ENCODE assay signal across 10 cellular contexts in genomic region chr15:67140078-67140833, GRCh38.
DNase-seq lines count a peak whose midpoint lies in the region; ATAC-seq and TF ChIP-seq lines count a peak whose summit lies in the region.
"Had no signal": no experiment of that assay in that cellular context is flagged by ENCODE, and none has a peak within 500 bp of the region (broad histone marks: within the 10 kb centered on the region; RNA-seq: fewer than 3 reads in every experiment).

No MANE protein-coding gene starts in this region.

- H3K9me2 ChIP-seq in OCI-LY1 (ENCODE audit: low read depth, low read length), result no peaks in the 10 kb centered on the region

- no peaks in the 10 kb centered on the region for H3K27me3 ChIP-seq in OCI-LY1 (ENCODE audit: insufficient read depth, low read length)
- H3K27me3 ChIP-seq in A673 (replicated peaks; ENCODE audit: insufficient read depth, low read depth, low read length, poor library complexity), result no peaks in the 10 kb centered on the region

- H3K36me3 Mint-ChIP-seq in neural crest cell (ENCODE audit: low read depth), result no peaks in the 10 kb centered on the region

- ATAC-seq in GM19468 (IDR thresholded peaks at IDR 0.05; ENCODE audit: extremely low read depth, unreplicated experiment) (peak; percentile 31), GM21786 (IDR thresholded peaks at IDR 0.05; ENCODE audit: unreplicated experiment) (no peak)
- ATAC-seq: HCT116 had no signal

- peaks cover 100% of the 10 kb centered on the region for H3K4me1 ChIP-seq in OCI-LY1 (ENCODE audit: insufficient read depth, low read length, severe bottlenecking)
- peaks cover 40% of the 10 kb centered on the region for H3K4me1 ChIP-seq in A673 (ENCODE audit: insufficient read depth, low read length, poor library complexity, severe bottlenecking)

- H3K4me2 ChIP-seq in OCI-LY1 (ENCODE audit: low read length), result peak overlapping the region; percentile 35

- DNase-seq in neural crest cell (ENCODE audit: low read depth, low spot score) (no peak), Kasumi-1 (lab: John Stamatoyannopoulos, UW) (no peak), A673 (ENCODE audit: low spot score) (no peak)
- no peak for DNase-seq in stimulated activated CD4-positive, alpha-beta T cell treated with anti-CD3 and anti-CD28 coated beads, Interleukin-2, amount 100 ng/mL, for 24 hours
- DNase-seq: kidney had no signal

- H3K36me3 ChIP-seq in OCI-LY1 (ENCODE audit: insufficient read depth, low read length) (no peaks in the 10 kb centered on the region), A673 (ENCODE audit: insufficient read depth, low read length, poor library complexity, severe bottlenecking) (no peaks in the 10 kb centered on the region)

- H3K27ac ChIP-seq in OCI-LY1 (ENCODE audit: low read depth, low read length, poor library complexity, severe bottlenecking) (peak overlapping the region; percentile 80), A673 (ENCODE audit: low read depth, low read length, poor library complexity, severe bottlenecking) (no peak overlapping the region)

- no peak overlapping the region for H3K4me3 ChIP-seq in OCI-LY1 (ENCODE audit: low read depth, low read length, poor library complexity, severe bottlenecking)
- no peak overlapping the region for H3K4me3 ChIP-seq in A673 (ENCODE audit: low read depth, low read length, poor library complexity, severe bottlenecking)

- H3K79me2 ChIP-seq in OCI-LY1 (ENCODE audit: insufficient read depth, low read length), result peaks cover 61% of the 10 kb centered on the region

- H3K9ac ChIP-seq in OCI-LY1 (ENCODE audit: low read length), result peak overlapping the region; percentile 35; the same call in 1 of the 2 replicates

- H2AFZ ChIP-seq in OCI-LY1 (ENCODE audit: low read length), result no peak overlapping the region

- peak overlapping the region; percentile 85 for H3K27ac Mint-ChIP-seq in neural crest cell (ENCODE audit: unreplicated experiment)

- H3K27me3 Mint-ChIP-seq in neural crest cell (ENCODE audit: low read depth), result no peaks in the 10 kb centered on the region

- no peak overlapping the region for H3K4me3 Mint-ChIP-seq in neural crest cell

- 0 out of 3 replicates have a peak, but pooled peaks have one; percentile 4 for TF ChIP-seq CTCF in GM12872 (IDR thresholded peaks at IDR 0.05; ENCODE audit: insufficient read depth, low read depth, low read length)
- no peak for TF ChIP-seq CTCF in OCI-LY1 (IDR thresholded peaks at IDR 0.05; ENCODE audit: low read length)
- no peak for TF ChIP-seq CTCF in neural crest cell (conservative IDR thresholded peaks at IDR 0.05)
- TF ChIP-seq CTCF in A673 (conservative IDR thresholded peaks at IDR 0.05; ENCODE audit: low read depth, low read length), result no peak

- intact Hi-C loops in A673 (cut with micrococcal nuclease; ENCODE audit: unreplicated experiment), result no loop called here

- no peaks in the 10 kb centered on the region for H3F3A ChIP-seq in OCI-LY1 (ENCODE audit: insufficient read depth, low read length)

- CTCF ChIA-PET in A673 (lab: Charles Lee), result no interaction called here

- H3K9me3 ChIP-seq in OCI-LY1 (ENCODE audit: low read length), result no peaks in the 10 kb centered on the region
- H3K9me3 ChIP-seq in A673 (ENCODE audit: low read depth, low read length, poor library complexity, severe bottlenecking), result no peaks in the 10 kb centered on the region

- no peaks in the 10 kb centered on the region for H3K9me3 Mint-ChIP-seq in neural crest cell

- no TSS peak for BruUV-seq in A673 (replicated peaks; lab: Mats Ljungman, UMichigan)

- POLR2A ChIA-PET in A673 (lab: Charles Lee; ENCODE audit: low non-redundant PET), result no interaction called here

- no peaks in the 10 kb centered on the region for H4K20me1 ChIP-seq in OCI-LY1 (ENCODE audit: insufficient read depth, low read length)

- peaks cover 77% of the 10 kb centered on the region for H3K4me1 Mint-ChIP-seq in neural crest cell
